In the genomic region with DNA sequence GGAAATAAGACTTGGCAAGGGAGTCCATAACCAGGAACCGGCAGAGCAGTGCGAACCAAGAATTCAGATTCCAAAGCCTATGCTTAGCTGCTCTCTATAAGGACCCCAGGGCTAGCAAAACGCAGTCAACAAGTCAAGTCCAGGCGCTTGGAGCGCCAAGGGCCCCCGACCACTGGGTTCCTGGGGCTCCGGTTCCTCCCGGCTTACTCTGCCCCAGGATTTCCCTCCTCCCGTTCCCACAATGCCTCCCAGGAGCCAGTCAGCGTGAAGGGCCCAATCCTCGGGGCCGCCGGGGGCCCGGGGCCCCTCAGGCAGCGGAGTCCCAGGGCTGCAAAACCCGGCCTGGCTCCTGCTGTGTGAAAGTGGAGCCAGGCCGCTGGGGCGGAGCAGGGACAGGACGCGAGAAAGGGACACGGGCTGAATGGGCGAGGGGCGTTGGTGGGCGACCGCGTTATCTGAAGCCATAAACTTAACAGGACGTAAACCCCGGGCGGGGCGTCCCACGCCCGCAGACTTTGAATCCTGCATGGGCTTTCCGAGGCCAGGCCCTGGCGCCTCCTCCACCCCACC, we compare ENCODE assay signal across 8 cellular contexts. TPM values are rescaled to one million over a fixed set of nuclear protein-coding genes. Genes with fewer than 3 reads are reported as not detected.
DNase-seq lines count a peak whose midpoint lies in the region; ATAC-seq and TF ChIP-seq lines count a peak whose summit lies in the region.

No MANE protein-coding gene starts in this region.

- peak; percentile 63 to 80 for ATAC-seq in lower lobe of right lung

- no peaks in the 10 kb centered on the region for H4K20me1 ChIP-seq in OCI-LY7 (ENCODE audit: insufficient read depth, low read length)

- no peaks in the 10 kb centered on the region for H3K79me2 ChIP-seq in OCI-LY7 (ENCODE audit: insufficient read depth, low read depth, low read length)

- no peaks in the 10 kb centered on the region for H3K9me3 ChIP-seq in lower lobe of right lung
- no peaks in the 10 kb centered on the region for H3K9me3 ChIP-seq in OCI-LY7 (ENCODE audit: low read length)

- intact Hi-C loops in lower lobe of right lung (cut with DNase I) (no loop called here), OCI-LY7 (cut with micrococcal nuclease; ENCODE audit: unreplicated experiment) (loop anchor here (10.0 kb wide), 1 partner anchor 939 kb away; no protein-coding TSS in a partner anchor)

- no TSS peak for BruUV-seq in OCI-LY7 (replicated peaks; lab: Mats Ljungman, UMichigan)

- no peak overlapping the region for H3K4me2 ChIP-seq in OCI-LY7 (ENCODE audit: low read length)

- H3K9me2 ChIP-seq in OCI-LY7 (ENCODE audit: insufficient read depth, low read length), result no peaks in the 10 kb centered on the region

- H2AFZ ChIP-seq in OCI-LY7 (ENCODE audit: low read length), result no peak overlapping the region

- H3K27ac ChIP-seq in lower lobe of right lung, result peak overlapping the region; percentile 85
- H3K27ac ChIP-seq in OCI-LY7 (ENCODE audit: low read depth, low read length, poor library complexity, severe bottlenecking), result no peak overlapping the region

- H3K4me3 ChIP-seq in lower lobe of right lung (peak overlapping the region; percentile 53), OCI-LY7 (ENCODE audit: low read depth, low read length, poor library complexity, severe bottlenecking) (no peak overlapping the region)

- H3K27me3 ChIP-seq in lower lobe of right lung (ENCODE audit: low read depth), result no peaks in the 10 kb centered on the region

- H3K36me3 ChIP-seq in lower lobe of right lung (peaks cover 18% of the 10 kb centered on the region), OCI-LY7 (ENCODE audit: insufficient read depth, low read length) (no peaks in the 10 kb centered on the region)

- POLR2A ChIA-PET in OCI-LY7 (lab: Charles Lee), result no interaction called here

- DNase-seq in NCI-H82 (lab: John Stamatoyannopoulos, UW) (peak; percentile 52), NCI-H82 treated with DMSO at 0.1 percent for 48 hours (lab: John Stamatoyannopoulos, UW; ENCODE audit: unreplicated experiment) (no peak), NCI-H1930 (lab: John Stamatoyannopoulos, UW) (peak; percentile 75 to 79), lower lobe of right lung (peak; percentile 87), OCI-LY7 (ENCODE audit: low spot score) (no peak)
- peak; percentile 36 to 45 for DNase-seq in activated CD4-positive, alpha-beta T cell treated with anti-CD3 and anti-CD28 coated beads, Interleukin-2, amount 50 U/mL, for 24 hours (ENCODE audit: low read depth in 1 of 2, low spot score in 1 of 2)
- DNase-seq in effector CD8-positive, alpha-beta T cell (lab: John Stamatoyannopoulos, UW), result peak; percentile 46
- peak; percentile 33 to 59 (median 46) for DNase-seq in stimulated activated CD4-positive, alpha-beta T cell treated with anti-CD3 and anti-CD28 coated beads, TNF-alpha, amount 100 ng/mL, for 24 hours (ENCODE audit: low read depth in 3 of 3)

- H3K4me1 ChIP-seq in lower lobe of right lung (peaks cover 17% of the 10 kb centered on the region), OCI-LY7 (ENCODE audit: insufficient read depth, low read length, poor library complexity, severe bottlenecking) (peaks cover 4% of the 10 kb centered on the region)

- CTCF ChIA-PET in OCI-LY7 (lab: Charles Lee; ENCODE audit: unreplicated experiment), result no interaction called here

- no peak for TF ChIP-seq CTCF in lower lobe of right lung (IDR thresholded peaks at IDR 0.05)
- no peak for TF ChIP-seq CTCF in OCI-LY7 (conservative IDR thresholded peaks at IDR 0.05; ENCODE audit: low read length)

RNA-seq across cellular contexts. Expression of a gene that starts 1.5 kb away (rescaled TPM):
- total RNA-seq in lower lobe of right lung (139 TPM), OCI-LY7 (2022) (0.89 TPM in 2 replicates)
- 0.16 TPM in 1 of 2 replicates, not detected in the other for total RNA-seq in OCI-LY7 (2014; rRNA removed; shearing (Covaris generic))

RNA-seq across cellular contexts. Expression of a gene that starts 45.5 kb away (rescaled TPM):
- total RNA-seq in lower lobe of right lung, result 140 TPM
- not detected in 2 replicates for total RNA-seq in OCI-LY7 (2014; rRNA removed; shearing (Covaris generic))
- not detected in 2 replicates for total RNA-seq in OCI-LY7 (2022)

RNA-seq across cellular contexts. Expression of a gene that starts 54.6 kb away (rescaled TPM):
- total RNA-seq in lower lobe of right lung (not detected), OCI-LY7 (2022) (not detected in 2 replicates)
- not detected in 2 replicates for total RNA-seq in OCI-LY7 (2014; rRNA removed; shearing (Covaris generic))

Comparison
In these comparisons a context has a peak if more than half of its experiments do, and no peak if none do; other contexts are left out.
1. DNase-seq: peak in NCI-H82 (single experiment), NCI-H1930 (2 of 2), activated CD4-positive, alpha-beta T cell treated with anti-CD3 and anti-CD28 coated beads, Interleukin-2, amount 50 U/mL, for 24 hours (2 of 2), effector CD8-positive, alpha-beta T cell (single experiment), lower lobe of right lung (single experiment) and stimulated activated CD4-positive, alpha-beta T cell treated with anti-CD3 and anti-CD28 coated beads, TNF-alpha, amount 100 ng/mL, for 24 hours (3 of 3); none in NCI-H82 treated with DMSO at 0.1 percent for 48 hours (single experiment) and OCI-LY7 (single experiment).
2. RNA of a gene that starts 1.5 kb away (total RNA-seq): 139 TPM in lower lobe of right lung (single experiment); 0.16 to 0.89 TPM in OCI-LY7; every median in the first group is over 10 times any median in the second.
3. RNA of a gene that starts 45.5 kb away (total RNA-seq): 140 TPM in lower lobe of right lung (single experiment); not detected in OCI-LY7; every median in the first group is over 100 times any median in the second.